In the genomic region with DNA sequence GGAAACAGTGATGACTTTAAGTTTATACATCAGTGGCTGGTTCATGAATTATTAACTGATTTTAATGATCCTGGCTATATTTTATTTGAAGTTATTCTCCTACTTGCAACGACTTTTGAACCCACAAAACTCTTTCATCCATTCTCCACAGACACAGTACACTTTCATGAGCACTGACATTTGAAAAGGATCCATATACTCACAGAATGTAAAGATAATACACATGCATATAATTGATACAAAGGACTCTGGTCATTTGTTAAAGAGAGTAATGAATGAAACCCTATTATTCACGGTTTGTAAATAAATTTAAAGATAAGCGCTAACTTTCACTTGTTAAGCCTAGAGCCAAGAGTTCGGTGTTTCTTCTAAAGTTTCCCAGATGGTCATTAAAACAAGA, we compare ENCODE assay signal across 1 cellular context.
TF ChIP-seq lines count a peak whose summit lies in the region.

No MANE protein-coding gene starts in this region.

TF ChIP-seq in HepG2, 621 proteins besides CTCF, POLR2A, EP300 and RAD21:
- no peak for TF ChIP-seq ZNF431 (CRISPR knock-in tag; IDR thresholded peaks at IDR 0.05; ENCODE audit: borderline replicate concordance, low read depth)
- TF ChIP-seq, protein P1, sequence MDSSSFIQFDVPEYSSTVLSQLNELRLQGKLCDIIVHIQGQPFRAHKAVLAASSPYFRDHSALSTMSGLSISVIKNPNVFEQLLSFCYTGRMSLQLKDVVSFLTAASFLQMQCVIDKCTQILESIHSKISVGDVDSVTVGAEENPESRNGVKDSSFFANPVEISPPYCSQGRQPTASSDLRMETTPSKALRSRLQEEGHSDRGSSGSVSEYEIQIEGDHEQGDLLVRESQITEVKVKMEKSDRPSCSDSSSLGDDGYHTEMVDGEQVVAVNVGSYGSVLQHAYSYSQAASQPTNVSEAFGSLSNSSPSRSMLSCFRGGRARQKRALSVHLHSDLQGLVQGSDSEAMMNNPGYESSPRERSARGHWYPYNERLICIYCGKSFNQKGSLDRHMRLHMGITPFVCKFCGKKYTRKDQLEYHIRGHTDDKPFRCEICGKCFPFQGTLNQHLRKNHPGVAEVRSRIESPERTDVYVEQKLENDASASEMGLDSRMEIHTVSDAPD (CRISPR knock-in tag; IDR thresholded peaks at IDR 0.05): no peak
- TF ChIP-seq CENPX (CRISPR knock-in tag; IDR thresholded peaks at IDR 0.05): no peak
- no peak for TF ChIP-seq ARNT (IDR thresholded peaks at IDR 0.05)
- no peak for TF ChIP-seq BCL6 (CRISPR knock-in tag; IDR thresholded peaks at IDR 0.05)
- TF ChIP-seq SP1 (IDR thresholded peaks at IDR 0.05): no peak
- no peak for TF ChIP-seq SP1 (CRISPR knock-in tag; IDR thresholded peaks at IDR 0.05)
- TF ChIP-seq FOSL1 (CRISPR knock-in tag; IDR thresholded peaks at IDR 0.05; ENCODE audit: borderline replicate concordance): no peak
- TF ChIP-seq, protein P2, sequence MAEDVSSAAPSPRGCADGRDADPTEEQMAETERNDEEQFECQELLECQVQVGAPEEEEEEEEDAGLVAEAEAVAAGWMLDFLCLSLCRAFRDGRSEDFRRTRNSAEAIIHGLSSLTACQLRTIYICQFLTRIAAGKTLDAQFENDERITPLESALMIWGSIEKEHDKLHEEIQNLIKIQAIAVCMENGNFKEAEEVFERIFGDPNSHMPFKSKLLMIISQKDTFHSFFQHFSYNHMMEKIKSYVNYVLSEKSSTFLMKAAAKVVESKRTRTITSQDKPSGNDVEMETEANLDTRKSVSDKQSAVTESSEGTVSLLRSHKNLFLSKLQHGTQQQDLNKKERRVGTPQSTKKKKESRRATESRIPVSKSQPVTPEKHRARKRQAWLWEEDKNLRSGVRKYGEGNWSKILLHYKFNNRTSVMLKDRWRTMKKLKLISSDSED (CRISPR knock-in tag; IDR thresholded peaks at IDR 0.05): no peak
- no peak for TF ChIP-seq ZNF263 (CRISPR knock-in tag; IDR thresholded peaks at IDR 0.05)
- TF ChIP-seq ZNF761 (CRISPR knock-in tag; conservative IDR thresholded peaks at IDR 0.05): no peak
- no peak for TF ChIP-seq ZFP37 (CRISPR knock-in tag; IDR thresholded peaks at IDR 0.05; ENCODE audit: borderline replicate concordance)
- no peak for TF ChIP-seq ZEB1 (IDR thresholded peaks at IDR 0.05; ENCODE audit: insufficient replicate concordance, low read depth)
- TF ChIP-seq, protein P3, sequence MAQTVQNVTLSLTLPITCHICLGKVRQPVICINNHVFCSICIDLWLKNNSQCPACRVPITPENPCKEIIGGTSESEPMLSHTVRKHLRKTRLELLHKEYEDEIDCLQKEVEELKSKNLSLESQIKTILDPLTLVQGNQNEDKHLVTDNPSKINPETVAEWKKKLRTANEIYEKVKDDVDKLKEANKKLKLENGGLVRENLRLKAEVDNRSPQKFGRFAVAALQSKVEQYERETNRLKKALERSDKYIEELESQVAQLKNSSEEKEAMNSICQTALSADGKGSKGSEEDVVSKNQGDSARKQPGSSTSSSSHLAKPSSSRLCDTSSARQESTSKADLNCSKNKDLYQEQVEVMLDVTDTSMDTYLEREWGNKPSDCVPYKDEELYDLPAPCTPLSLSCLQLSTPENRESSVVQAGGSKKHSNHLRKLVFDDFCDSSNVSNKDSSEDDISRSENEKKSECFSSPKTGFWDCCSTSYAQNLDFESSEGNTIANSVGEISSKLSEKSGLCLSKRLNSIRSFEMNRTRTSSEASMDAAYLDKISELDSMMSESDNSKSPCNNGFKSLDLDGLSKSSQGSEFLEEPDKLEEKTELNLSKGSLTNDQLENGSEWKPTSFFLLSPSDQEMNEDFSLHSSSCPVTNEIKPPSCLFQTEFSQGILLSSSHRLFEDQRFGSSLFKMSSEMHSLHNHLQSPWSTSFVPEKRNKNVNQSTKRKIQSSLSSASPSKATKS (CRISPR knock-in tag; IDR thresholded peaks at IDR 0.05): no peak
